In the genomic region with DNA sequence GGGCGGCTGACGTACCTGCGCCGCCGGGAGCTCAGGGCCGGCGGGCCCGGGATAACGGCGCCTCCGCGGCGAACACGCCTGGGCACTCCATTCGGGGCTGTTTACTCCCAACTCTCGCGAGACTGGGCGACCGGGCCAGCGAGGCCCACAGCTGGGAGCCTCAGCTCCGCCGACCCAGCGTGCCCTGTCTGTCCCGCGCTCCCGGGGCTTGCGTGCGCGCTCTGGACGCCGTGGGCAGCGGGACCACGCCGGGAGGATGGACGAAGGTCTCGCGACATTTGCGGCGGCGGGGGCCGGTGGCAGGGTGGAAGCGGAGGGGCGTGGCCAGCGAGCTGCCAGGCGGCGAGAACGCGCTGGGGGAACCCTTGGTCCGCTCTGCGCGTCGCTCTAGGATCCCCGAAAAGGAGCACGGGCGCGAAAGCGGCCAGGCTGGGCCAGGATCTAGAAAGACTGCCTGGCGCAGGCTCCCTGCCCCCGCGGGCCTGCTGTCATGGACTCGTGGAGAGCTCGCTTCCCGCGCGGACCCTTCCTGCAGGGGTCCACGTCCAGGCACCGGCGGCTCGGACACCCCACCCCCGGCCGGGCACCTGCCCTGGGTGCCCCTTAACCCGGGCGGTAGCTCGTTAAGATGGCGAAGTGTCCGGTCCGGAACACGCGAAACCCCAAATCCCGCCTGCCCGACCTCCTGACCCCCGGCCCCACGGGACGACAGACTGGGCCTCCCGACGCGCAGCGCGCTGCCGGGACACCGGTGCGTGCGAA, we compare ENCODE assay signal across 1 cellular context.
TF ChIP-seq lines count a peak whose summit lies in the region.

A gene (minus strand): TSS at position 223 of the 762 bp plus-strand sequence. CDS start 15,159 bp downstream, outside the sequence.

TF ChIP-seq in HepG2, 621 proteins besides CTCF, POLR2A, EP300 and RAD21 (continued from another document and continues in another):
- TF ChIP-seq, protein P1, sequence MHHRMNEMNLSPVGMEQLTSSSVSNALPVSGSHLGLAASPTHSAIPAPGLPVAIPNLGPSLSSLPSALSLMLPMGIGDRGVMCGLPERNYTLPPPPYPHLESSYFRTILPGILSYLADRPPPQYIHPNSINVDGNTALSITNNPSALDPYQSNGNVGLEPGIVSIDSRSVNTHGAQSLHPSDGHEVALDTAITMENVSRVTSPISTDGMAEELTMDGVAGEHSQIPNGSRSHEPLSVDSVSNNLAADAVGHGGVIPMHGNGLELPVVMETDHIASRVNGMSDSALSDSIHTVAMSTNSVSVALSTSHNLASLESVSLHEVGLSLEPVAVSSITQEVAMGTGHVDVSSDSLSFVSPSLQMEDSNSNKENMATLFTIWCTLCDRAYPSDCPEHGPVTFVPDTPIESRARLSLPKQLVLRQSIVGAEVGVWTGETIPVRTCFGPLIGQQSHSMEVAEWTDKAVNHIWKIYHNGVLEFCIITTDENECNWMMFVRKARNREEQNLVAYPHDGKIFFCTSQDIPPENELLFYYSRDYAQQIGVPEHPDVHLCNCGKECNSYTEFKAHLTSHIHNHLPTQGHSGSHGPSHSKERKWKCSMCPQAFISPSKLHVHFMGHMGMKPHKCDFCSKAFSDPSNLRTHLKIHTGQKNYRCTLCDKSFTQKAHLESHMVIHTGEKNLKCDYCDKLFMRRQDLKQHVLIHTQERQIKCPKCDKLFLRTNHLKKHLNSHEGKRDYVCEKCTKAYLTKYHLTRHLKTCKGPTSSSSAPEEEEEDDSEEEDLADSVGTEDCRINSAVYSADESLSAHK (CRISPR knock-in tag; IDR thresholded peaks at IDR 0.05; ENCODE audit: borderline replicate concordance): 0 out of 2 replicates have a peak, but pooled peaks have one; percentile 51
- TF ChIP-seq GZF1 (CRISPR knock-in tag; IDR thresholded peaks at IDR 0.05) (no peak), KDM1A (CRISPR knock-in tag; IDR thresholded peaks at IDR 0.05) (peak; percentile 65; the same call in 1 of the 2 replicates), MAFK (conservative IDR thresholded peaks at IDR 0.05 in 1 of 2, IDR thresholded peaks at IDR 0.05 in 1 of 2; ENCODE audit: low read length in 2 of 2) (no peak), ZNF367 (CRISPR knock-in tag; IDR thresholded peaks at IDR 0.05; ENCODE audit: borderline replicate concordance) (0 out of 2 replicates have a peak, but pooled peaks have one; percentile 9), ZSCAN30 (CRISPR knock-in tag; IDR thresholded peaks at IDR 0.05) (no peak), NR2F2 (IDR thresholded peaks at IDR 0.05; ENCODE audit: borderline replicate concordance, low read depth) (peak; percentile 82; the same call in 1 of the 2 replicates), ZNF335 (CRISPR knock-in tag; IDR thresholded peaks at IDR 0.05) (peak; percentile 90; the same call in 1 of the 2 replicates), HMG20A (CRISPR knock-in tag; IDR thresholded peaks at IDR 0.05; ENCODE audit: borderline replicate concordance) (no peak), AKAP8 (CRISPR knock-in tag; IDR thresholded peaks at IDR 0.05) (no peak), RNF2 (conservative IDR thresholded peaks at IDR 0.05; ENCODE audit: low read depth) (0 out of 2 replicates have a peak, but pooled peaks have one; percentile 34), ZNF572 (CRISPR knock-in tag; IDR thresholded peaks at IDR 0.05) (peak; percentile 98; the same call in 1 of the 2 replicates), ZNF816 (CRISPR knock-in tag; IDR thresholded peaks at IDR 0.05; ENCODE audit: borderline replicate concordance) (peak; percentile 86; the same call in 1 of the 2 replicates), MXD4 (CRISPR knock-in tag; IDR thresholded peaks at IDR 0.05) (peak; percentile 88), MTA3 (CRISPR knock-in tag; IDR thresholded peaks at IDR 0.05) (no peak), ZNF790 (CRISPR knock-in tag; IDR thresholded peaks at IDR 0.05; ENCODE audit: borderline replicate concordance) (peak; percentile 79; the same call in 1 of the 2 replicates), SETDB1 (CRISPR knock-in tag; IDR thresholded peaks at IDR 0.05; ENCODE audit: borderline replicate concordance) (no peak), SMC3 (IDR thresholded peaks at IDR 0.05; ENCODE audit: low read length) (no peak), HNRNPH1 (optimal IDR thresholded peaks at IDR 0.05; ENCODE audit: low read depth, low read length) (no peak), GATA4 (IDR thresholded peaks at IDR 0.05; ENCODE audit: borderline replicate concordance, low read depth) (peak; percentile 62; the same call in 1 of the 2 replicates), ZNF672 (CRISPR knock-in tag; IDR thresholded peaks at IDR 0.05) (no peak), TBX2 (CRISPR knock-in tag; IDR thresholded peaks at IDR 0.05; ENCODE audit: borderline replicate concordance) (peak; percentile 74), ELF1 (CRISPR knock-in tag; IDR thresholded peaks at IDR 0.05) (peak; percentile 47; the same call in 1 of the 2 replicates), ZNF430 (CRISPR knock-in tag; IDR thresholded peaks at IDR 0.05) (peak; percentile 96)
- TF ChIP-seq, protein P2, sequence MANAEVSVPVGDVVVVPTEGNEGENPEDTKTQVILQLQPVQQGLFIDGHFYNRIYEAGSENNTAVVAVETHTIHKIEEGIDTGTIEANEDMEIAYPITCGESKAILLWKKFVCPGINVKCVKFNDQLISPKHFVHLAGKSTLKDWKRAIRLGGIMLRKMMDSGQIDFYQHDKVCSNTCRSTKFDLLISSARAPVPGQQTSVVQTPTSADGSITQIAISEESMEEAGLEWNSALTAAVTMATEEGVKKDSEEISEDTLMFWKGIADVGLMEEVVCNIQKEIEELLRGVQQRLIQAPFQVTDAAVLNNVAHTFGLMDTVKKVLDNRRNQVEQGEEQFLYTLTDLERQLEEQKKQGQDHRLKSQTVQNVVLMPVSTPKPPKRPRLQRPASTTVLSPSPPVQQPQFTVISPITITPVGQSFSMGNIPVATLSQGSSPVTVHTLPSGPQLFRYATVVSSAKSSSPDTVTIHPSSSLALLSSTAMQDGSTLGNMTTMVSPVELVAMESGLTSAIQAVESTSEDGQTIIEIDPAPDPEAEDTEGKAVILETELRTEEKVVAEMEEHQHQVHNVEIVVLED (CRISPR knock-in tag; IDR thresholded peaks at IDR 0.05; ENCODE audit: borderline replicate concordance): peak; percentile 99
- TF ChIP-seq, protein P3, sequence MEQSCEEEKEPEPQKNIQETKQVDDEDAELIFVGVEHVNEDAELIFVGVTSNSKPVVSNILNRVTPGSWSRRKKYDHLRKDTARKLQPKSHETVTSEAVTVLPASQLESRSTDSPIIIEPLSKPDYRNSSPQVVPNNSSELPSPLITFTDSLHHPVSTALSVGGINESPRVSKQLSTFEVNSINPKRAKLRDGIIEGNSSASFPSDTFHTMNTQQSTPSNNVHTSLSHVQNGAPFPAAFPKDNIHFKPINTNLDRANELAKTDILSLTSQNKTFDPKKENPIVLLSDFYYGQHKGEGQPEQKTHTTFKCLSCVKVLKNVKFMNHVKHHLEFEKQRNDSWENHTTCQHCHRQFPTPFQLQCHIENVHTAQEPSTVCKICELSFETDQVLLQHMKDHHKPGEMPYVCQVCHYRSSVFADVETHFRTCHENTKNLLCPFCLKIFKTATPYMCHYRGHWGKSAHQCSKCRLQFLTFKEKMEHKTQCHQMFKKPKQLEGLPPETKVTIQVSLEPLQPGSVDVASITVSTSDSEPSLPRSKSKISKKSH (CRISPR knock-in tag; IDR thresholded peaks at IDR 0.05; ENCODE audit: borderline replicate concordance): peak; percentile 48; the same call in 1 of the 2 replicates
- TF ChIP-seq, protein P4, sequence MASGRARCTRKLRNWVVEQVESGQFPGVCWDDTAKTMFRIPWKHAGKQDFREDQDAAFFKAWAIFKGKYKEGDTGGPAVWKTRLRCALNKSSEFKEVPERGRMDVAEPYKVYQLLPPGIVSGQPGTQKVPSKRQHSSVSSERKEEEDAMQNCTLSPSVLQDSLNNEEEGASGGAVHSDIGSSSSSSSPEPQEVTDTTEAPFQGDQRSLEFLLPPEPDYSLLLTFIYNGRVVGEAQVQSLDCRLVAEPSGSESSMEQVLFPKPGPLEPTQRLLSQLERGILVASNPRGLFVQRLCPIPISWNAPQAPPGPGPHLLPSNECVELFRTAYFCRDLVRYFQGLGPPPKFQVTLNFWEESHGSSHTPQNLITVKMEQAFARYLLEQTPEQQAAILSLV (CRISPR knock-in tag; IDR thresholded peaks at IDR 0.05; ENCODE audit: borderline replicate concordance): peak; percentile 74; the same call in 1 of the 2 replicates
- TF ChIP-seq, protein P5, sequence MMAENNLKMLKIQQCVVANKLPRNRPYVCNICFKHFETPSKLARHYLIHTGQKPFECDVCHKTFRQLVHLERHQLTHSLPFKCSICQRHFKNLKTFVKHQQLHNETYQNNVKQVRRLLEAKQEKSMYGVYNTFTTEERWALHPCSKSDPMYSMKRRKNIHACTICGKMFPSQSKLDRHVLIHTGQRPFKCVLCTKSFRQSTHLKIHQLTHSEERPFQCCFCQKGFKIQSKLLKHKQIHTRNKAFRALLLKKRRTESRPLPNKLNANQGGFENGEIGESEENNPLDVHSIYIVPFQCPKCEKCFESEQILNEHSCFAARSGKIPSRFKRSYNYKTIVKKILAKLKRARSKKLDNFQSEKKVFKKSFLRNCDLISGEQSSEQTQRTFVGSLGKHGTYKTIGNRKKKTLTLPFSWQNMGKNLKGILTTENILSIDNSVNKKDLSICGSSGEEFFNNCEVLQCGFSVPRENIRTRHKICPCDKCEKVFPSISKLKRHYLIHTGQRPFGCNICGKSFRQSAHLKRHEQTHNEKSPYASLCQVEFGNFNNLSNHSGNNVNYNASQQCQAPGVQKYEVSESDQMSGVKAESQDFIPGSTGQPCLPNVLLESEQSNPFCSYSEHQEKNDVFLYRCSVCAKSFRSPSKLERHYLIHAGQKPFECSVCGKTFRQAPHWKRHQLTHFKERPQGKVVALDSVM (CRISPR knock-in tag; IDR thresholded peaks at IDR 0.05): peak; percentile 78
- TF ChIP-seq, protein P6, sequence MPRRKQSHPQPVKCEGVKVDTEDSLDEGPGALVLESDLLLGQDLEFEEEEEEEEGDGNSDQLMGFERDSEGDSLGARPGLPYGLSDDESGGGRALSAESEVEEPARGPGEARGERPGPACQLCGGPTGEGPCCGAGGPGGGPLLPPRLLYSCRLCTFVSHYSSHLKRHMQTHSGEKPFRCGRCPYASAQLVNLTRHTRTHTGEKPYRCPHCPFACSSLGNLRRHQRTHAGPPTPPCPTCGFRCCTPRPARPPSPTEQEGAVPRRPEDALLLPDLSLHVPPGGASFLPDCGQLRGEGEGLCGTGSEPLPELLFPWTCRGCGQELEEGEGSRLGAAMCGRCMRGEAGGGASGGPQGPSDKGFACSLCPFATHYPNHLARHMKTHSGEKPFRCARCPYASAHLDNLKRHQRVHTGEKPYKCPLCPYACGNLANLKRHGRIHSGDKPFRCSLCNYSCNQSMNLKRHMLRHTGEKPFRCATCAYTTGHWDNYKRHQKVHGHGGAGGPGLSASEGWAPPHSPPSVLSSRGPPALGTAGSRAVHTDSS (CRISPR knock-in tag; conservative IDR thresholded peaks at IDR 0.05): no peak; the same call in 1 of the 2 replicates
- TF ChIP-seq, protein P7, sequence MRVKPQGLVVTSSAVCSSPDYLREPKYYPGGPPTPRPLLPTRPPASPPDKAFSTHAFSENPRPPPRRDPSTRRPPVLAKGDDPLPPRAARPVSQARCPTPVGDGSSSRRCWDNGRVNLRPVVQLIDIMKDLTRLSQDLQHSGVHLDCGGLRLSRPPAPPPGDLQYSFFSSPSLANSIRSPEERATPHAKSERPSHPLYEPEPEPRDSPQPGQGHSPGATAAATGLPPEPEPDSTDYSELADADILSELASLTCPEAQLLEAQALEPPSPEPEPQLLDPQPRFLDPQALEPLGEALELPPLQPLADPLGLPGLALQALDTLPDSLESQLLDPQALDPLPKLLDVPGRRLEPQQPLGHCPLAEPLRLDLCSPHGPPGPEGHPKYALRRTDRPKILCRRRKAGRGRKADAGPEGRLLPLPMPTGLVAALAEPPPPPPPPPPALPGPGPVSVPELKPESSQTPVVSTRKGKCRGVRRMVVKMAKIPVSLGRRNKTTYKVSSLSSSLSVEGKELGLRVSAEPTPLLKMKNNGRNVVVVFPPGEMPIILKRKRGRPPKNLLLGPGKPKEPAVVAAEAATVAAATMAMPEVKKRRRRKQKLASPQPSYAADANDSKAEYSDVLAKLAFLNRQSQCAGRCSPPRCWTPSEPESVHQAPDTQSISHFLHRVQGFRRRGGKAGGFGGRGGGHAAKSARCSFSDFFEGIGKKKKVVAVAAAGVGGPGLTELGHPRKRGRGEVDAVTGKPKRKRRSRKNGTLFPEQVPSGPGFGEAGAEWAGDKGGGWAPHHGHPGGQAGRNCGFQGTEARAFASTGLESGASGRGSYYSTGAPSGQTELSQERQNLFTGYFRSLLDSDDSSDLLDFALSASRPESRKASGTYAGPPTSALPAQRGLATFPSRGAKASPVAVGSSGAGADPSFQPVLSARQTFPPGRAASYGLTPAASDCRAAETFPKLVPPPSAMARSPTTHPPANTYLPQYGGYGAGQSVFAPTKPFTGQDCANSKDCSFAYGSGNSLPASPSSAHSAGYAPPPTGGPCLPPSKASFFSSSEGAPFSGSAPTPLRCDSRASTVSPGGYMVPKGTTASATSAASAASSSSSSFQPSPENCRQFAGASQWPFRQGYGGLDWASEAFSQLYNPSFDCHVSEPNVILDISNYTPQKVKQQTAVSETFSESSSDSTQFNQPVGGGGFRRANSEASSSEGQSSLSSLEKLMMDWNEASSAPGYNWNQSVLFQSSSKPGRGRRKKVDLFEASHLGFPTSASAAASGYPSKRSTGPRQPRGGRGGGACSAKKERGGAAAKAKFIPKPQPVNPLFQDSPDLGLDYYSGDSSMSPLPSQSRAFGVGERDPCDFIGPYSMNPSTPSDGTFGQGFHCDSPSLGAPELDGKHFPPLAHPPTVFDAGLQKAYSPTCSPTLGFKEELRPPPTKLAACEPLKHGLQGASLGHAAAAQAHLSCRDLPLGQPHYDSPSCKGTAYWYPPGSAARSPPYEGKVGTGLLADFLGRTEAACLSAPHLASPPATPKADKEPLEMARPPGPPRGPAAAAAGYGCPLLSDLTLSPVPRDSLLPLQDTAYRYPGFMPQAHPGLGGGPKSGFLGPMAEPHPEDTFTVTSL (CRISPR knock-in tag; IDR thresholded peaks at IDR 0.05; ENCODE audit: borderline replicate concordance): peak; percentile 54; the same call in 1 of the 2 replicates
- TF ChIP-seq, protein P8, sequence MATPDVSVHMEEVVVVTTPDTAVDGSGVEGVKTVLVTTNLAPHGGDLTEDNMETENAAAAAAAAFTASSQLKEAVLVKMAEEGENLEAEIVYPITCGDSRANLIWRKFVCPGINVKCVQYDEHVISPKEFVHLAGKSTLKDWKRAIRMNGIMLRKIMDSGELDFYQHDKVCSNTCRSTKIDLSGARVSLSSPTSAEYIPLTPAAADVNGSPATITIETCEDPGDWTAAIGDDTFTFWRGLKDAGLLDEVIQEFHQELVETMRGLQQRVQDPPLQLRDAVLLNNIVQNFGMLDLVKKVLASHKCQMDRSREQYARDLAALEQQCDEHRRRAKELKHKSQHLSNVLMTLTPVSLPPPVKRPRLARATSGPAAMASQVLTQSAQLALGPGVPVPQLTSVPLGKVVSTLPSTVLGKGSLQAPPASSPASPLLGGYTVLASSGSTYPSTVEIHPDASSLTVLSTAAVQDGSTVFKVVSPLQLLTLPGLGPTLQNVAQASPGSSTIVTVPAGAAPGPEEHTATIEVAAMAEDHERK (CRISPR knock-in tag; IDR thresholded peaks at IDR 0.05; ENCODE audit: low read depth): peak; percentile 98
- TF ChIP-seq, protein P9, sequence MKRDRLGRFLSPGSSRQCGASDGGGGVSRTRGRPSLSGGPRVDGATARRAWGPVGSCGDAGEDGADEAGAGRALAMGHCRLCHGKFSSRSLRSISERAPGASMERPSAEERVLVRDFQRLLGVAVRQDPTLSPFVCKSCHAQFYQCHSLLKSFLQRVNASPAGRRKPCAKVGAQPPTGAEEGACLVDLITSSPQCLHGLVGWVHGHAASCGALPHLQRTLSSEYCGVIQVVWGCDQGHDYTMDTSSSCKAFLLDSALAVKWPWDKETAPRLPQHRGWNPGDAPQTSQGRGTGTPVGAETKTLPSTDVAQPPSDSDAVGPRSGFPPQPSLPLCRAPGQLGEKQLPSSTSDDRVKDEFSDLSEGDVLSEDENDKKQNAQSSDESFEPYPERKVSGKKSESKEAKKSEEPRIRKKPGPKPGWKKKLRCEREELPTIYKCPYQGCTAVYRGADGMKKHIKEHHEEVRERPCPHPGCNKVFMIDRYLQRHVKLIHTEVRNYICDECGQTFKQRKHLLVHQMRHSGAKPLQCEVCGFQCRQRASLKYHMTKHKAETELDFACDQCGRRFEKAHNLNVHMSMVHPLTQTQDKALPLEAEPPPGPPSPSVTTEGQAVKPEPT (CRISPR knock-in tag; IDR thresholded peaks at IDR 0.05; ENCODE audit: low read depth): peak; percentile 80
